ENCODE assay signal across 8 cellular contexts in genomic region chr21:43938751-43939442, GRCh38.
A peak's percentile ranks its signal among the peaks of the same experiment; 100 is the strongest.
DNase-seq lines count a peak whose midpoint lies in the region; ATAC-seq and TF ChIP-seq lines count a peak whose summit lies in the region.

No MANE protein-coding gene starts in this region.

- H2AFZ ChIP-seq in Loucy (ENCODE audit: low read length): peak overlapping the region; percentile 36; the same call in 1 of the 2 replicates

- H3K9me3 ChIP-seq in Loucy (ENCODE audit: insufficient read depth, low read depth, low read length): no peaks in the 10 kb centered on the region

- peaks cover 7% of the 10 kb centered on the region for H3K4me1 ChIP-seq in Loucy (ENCODE audit: insufficient read depth, low read length, poor library complexity, severe bottlenecking)

- TF ChIP-seq CTCF in GM12865 (IDR thresholded peaks at IDR 0.05; ENCODE audit: insufficient read depth, low read depth, low read length, missing control alignments) (peak; percentile 100), Loucy (conservative IDR thresholded peaks at IDR 0.05; ENCODE audit: low read length) (peak; percentile 99), WTC11 (IDR thresholded peaks at IDR 0.05) (peak; percentile 92)

- H3K4me1 Mint-ChIP-seq in WTC11: peaks cover 3% of the 10 kb centered on the region

- H3K4me3 Mint-ChIP-seq in WTC11: peak overlapping the region; percentile 39

- peaks cover 3% of the 10 kb centered on the region for H4K20me1 ChIP-seq in Loucy (ENCODE audit: insufficient read depth, low read length, poor library complexity, severe bottlenecking)

- H3K36me3 Mint-ChIP-seq in WTC11: no peaks in the 10 kb centered on the region

- no peaks in the 10 kb centered on the region for H3K27me3 Mint-ChIP-seq in WTC11 (ENCODE audit: low read depth)

- H3K79me2 ChIP-seq in Loucy (ENCODE audit: insufficient read depth, low read length): peaks cover 3% of the 10 kb centered on the region; the same call in 1 of the 2 replicates

- no peaks in the 10 kb centered on the region for H3K27me3 ChIP-seq in H7 (ENCODE audit: control insufficient read depth, insufficient read depth, low read length)
- no peaks in the 10 kb centered on the region for H3K27me3 ChIP-seq in Loucy (ENCODE audit: insufficient read depth, low read length, poor library complexity, severe bottlenecking)

- peak overlapping the region; percentile 58 for H3K9ac ChIP-seq in Loucy (ENCODE audit: low read depth, low read length, poor library complexity, severe bottlenecking)

- CTCF ChIA-PET in WTC11 (lab: Charles Lee): interaction anchor here (0.6 to 4.2 kb wide), 29 partner anchors 9 to 1004 kb away, joined by 3 to 40 read pairs (median 6); no protein-coding TSS in a partner anchor

- no peaks in the 10 kb centered on the region for H3K36me3 ChIP-seq in H7 (replicated peaks; ENCODE audit: control insufficient read depth, insufficient read depth, low read length)
- peaks cover 4% of the 10 kb centered on the region; the same call in 1 of the 2 replicates for H3K36me3 ChIP-seq in Loucy (ENCODE audit: insufficient read depth, low read length)

- peak; percentile 93 for DNase-seq in GM12865 (ENCODE audit: low read depth)
- DNase-seq in H7: peak; percentile 99
- peak; percentile 94 for DNase-seq in WTC11 (ENCODE audit: low spot score)
- peak in 54 of 61 donors; percentile 13 to 80 (median 55) for DNase-seq in caudate nucleus (lab: John Stamatoyannopoulos, UW)
- DNase-seq in kidney tubule cell (ENCODE audit: low spot score): peak; percentile 75
- peak; percentile 88 for DNase-seq in stimulated activated CD4-positive, alpha-beta T cell treated with anti-CD3 and anti-CD28 coated beads, Interleukin-1b, Interleukin-23, amount 100 ng/mL, for 48 hours
- no peak for DNase-seq in COR-L47 (lab: John Stamatoyannopoulos, UW)

- H3K27ac ChIP-seq in caudate nucleus (ENCODE audit: low read depth, low read length): no peak overlapping the region

- no peaks in the 10 kb centered on the region for H3K9me3 Mint-ChIP-seq in WTC11

- peak overlapping the region; percentile 78 for H3K4me2 ChIP-seq in Loucy (ENCODE audit: low read depth, low read length, poor library complexity, severe bottlenecking)

- H3K9me2 ChIP-seq in Loucy (replicated peaks; ENCODE audit: low read depth, low read length): no peaks in the 10 kb centered on the region

- H3K27ac Mint-ChIP-seq in WTC11: peak overlapping the region; percentile 19; the same call in 1 of the 2 replicates

- H3F3A ChIP-seq in Loucy (ENCODE audit: low read depth): no peaks in the 10 kb centered on the region

- POLR2A ChIA-PET in WTC11 (lab: Charles Lee): no interaction called here

- peak overlapping the region; percentile 62 for H3K4me3 ChIP-seq in GM12865 (ENCODE audit: low read depth, low read length)
- no peak overlapping the region for H3K4me3 ChIP-seq in H7 (ENCODE audit: insufficient read depth, low read depth, low read length)
- peak overlapping the region; percentile 72 for H3K4me3 ChIP-seq in Loucy (ENCODE audit: low read length, poor library complexity, severe bottlenecking)

- peak; percentile 93 for ATAC-seq in WTC11

TF ChIP-seq in WTC11, 78 proteins besides CTCF, POLR2A, EP300 and RAD21 (continues in another document):
- no peak for TF ChIP-seq ZNF219 (CRISPR knock-in tag; IDR thresholded peaks at IDR 0.05; ENCODE audit: borderline replicate concordance)
- TF ChIP-seq ZNF263 (CRISPR knock-in tag; IDR thresholded peaks at IDR 0.05; ENCODE audit: low read depth): no peak
- no peak for TF ChIP-seq E2F4 (CRISPR knock-in tag; IDR thresholded peaks at IDR 0.05; ENCODE audit: borderline replicate concordance, low read depth)
- no peak for TF ChIP-seq CREM (CRISPR knock-in tag; IDR thresholded peaks at IDR 0.05)
- TF ChIP-seq ZNF423 (CRISPR knock-in tag; IDR thresholded peaks at IDR 0.05): peak; percentile 67; the same call in 1 of the 2 replicates
- no peak for TF ChIP-seq KAT7 (CRISPR knock-in tag; IDR thresholded peaks at IDR 0.05; ENCODE audit: borderline replicate concordance)
- TF ChIP-seq MLX (CRISPR knock-in tag; IDR thresholded peaks at IDR 0.05): no peak
- TF ChIP-seq RORB (CRISPR knock-in tag; IDR thresholded peaks at IDR 0.05): no peak
- TF ChIP-seq TEAD4 (CRISPR knock-in tag; IDR thresholded peaks at IDR 0.05): no peak
- TF ChIP-seq RELA (CRISPR knock-in tag; IDR thresholded peaks at IDR 0.05; ENCODE audit: borderline replicate concordance): no peak
- TF ChIP-seq ATF3 (CRISPR knock-in tag; conservative IDR thresholded peaks at IDR 0.05): no peak
- TF ChIP-seq NR1H2 (CRISPR knock-in tag; IDR thresholded peaks at IDR 0.05): no peak
- TF ChIP-seq ATF2 (CRISPR knock-in tag; IDR thresholded peaks at IDR 0.05; ENCODE audit: borderline replicate concordance, low read depth): no peak
- no peak for TF ChIP-seq ZNF396 (CRISPR knock-in tag; IDR thresholded peaks at IDR 0.05; ENCODE audit: borderline replicate concordance)
- TF ChIP-seq ZNF138 (CRISPR knock-in tag; conservative IDR thresholded peaks at IDR 0.05): no peak
- no peak for TF ChIP-seq AR (CRISPR knock-in tag; IDR thresholded peaks at IDR 0.05)
- peak; percentile 78 for TF ChIP-seq HMGXB4 (CRISPR knock-in tag; IDR thresholded peaks at IDR 0.05)
